1 cellular context compared by ENCODE assay signal in the genomic region with DNA sequence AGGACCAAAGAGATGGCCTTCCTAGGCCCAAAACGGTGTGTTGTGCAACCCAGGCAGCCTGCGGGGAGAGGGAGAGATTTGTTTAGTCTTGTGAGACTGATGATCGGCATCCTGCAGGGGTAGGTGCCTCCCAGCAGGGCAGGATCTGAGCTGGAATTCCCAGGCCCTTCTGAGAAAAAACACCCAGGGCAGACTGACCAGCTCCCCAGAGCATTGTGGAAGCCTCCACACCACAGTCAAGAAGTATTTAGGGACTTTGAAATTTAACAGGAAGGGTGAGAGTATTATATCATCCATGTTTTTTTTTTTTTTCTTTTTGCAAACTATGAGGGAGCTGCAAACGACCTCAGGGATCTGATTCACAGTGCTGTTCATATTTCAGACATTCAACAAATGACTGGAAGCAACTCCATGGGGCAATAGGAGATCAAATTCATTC.
TF ChIP-seq lines count a peak whose summit lies in the region.

No MANE protein-coding gene starts in this region.

TF ChIP-seq in HepG2, 621 proteins besides CTCF, POLR2A, EP300 and RAD21 (continued from another document):
- TF ChIP-seq, protein P1, sequence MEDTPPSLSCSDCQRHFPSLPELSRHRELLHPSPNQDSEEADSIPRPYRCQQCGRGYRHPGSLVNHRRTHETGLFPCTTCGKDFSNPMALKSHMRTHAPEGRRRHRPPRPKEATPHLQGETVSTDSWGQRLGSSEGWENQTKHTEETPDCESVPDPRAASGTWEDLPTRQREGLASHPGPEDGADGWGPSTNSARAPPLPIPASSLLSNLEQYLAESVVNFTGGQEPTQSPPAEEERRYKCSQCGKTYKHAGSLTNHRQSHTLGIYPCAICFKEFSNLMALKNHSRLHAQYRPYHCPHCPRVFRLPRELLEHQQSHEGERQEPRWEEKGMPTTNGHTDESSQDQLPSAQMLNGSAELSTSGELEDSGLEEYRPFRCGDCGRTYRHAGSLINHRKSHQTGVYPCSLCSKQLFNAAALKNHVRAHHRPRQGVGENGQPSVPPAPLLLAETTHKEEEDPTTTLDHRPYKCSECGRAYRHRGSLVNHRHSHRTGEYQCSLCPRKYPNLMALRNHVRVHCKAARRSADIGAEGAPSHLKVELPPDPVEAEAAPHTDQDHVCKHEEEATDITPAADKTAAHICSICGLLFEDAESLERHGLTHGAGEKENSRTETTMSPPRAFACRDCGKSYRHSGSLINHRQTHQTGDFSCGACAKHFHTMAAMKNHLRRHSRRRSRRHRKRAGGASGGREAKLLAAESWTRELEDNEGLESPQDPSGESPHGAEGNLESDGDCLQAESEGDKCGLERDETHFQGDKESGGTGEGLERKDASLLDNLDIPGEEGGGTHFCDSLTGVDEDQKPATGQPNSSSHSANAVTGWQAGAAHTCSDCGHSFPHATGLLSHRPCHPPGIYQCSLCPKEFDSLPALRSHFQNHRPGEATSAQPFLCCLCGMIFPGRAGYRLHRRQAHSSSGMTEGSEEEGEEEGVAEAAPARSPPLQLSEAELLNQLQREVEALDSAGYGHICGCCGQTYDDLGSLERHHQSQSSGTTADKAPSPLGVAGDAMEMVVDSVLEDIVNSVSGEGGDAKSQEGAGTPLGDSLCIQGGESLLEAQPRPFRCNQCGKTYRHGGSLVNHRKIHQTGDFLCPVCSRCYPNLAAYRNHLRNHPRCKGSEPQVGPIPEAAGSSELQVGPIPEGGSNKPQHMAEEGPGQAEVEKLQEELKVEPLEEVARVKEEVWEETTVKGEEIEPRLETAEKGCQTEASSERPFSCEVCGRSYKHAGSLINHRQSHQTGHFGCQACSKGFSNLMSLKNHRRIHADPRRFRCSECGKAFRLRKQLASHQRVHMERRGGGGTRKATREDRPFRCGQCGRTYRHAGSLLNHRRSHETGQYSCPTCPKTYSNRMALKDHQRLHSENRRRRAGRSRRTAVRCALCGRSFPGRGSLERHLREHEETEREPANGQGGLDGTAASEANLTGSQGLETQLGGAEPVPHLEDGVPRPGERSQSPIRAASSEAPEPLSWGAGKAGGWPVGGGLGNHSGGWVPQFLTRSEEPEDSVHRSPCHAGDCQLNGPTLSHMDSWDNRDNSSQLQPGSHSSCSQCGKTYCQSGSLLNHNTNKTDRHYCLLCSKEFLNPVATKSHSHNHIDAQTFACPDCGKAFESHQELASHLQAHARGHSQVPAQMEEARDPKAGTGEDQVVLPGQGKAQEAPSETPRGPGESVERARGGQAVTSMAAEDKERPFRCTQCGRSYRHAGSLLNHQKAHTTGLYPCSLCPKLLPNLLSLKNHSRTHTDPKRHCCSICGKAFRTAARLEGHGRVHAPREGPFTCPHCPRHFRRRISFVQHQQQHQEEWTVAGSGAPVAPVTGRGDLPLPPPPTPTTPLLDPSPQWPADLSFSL (CRISPR knock-in tag; IDR thresholded peaks at IDR 0.05), result no peak
